9 cellular contexts compared by ENCODE assay signal in the genomic region with DNA sequence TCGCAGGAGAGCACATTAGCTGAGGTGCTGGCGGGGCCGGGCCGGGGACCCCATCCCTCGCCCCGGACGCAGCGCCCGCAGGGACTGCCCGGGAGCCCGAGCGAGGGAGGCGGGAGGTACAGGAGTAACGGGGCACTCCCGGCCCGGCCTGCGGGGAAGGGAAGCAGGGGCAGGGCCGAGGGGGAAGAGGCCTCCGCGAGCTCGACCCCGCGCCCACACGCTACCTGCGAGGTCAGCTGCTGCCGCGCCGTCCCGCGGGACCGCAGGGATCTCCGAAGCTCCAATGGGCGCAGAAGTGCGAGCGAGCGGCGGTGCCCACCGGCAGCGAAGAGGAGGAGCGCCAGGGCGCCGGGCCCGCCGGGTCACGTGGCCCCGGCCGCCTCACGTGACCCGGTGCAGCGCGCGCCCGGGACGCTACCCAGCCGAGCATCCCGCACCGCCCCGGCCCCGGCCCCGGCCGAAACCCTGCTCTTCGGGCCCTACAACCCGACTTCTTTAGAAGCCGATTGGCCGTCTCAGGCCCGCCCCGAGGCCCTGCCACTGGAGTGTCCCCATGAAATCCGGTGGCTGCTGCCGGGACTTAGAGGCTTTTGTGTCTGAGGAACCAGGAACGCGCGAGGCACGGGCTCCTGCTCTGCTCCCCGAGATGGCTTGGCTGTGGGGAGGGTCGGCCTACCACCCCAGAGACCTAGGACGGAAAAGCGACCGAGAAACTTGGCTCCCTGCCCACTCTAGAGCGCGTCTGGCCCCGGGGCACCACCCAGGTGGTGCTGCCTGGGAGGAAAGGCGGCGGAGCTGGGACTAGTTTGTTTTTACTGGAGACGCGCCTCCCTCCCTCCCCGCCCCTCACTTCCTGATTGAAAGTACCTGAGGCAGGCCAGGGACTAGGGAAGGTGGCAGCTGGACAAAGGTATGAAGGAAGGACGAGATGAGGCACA. TPM values are rescaled to one million over a fixed set of nuclear protein-coding genes. Genes with fewer than 3 reads are reported as not detected.
DNase-seq lines count a peak whose midpoint lies in the region; ATAC-seq, FAIRE-seq and TF ChIP-seq lines count a peak whose summit lies in the region.
"Had no signal": no experiment of that assay in that cellular context is flagged by ENCODE, and none has a peak within 500 bp of the region (broad histone marks: within the 10 kb centered on the region; RNA-seq: fewer than 3 reads in every experiment).

A gene (minus strand): TSS at position 339 of the 938 bp plus-strand sequence. CDS start 18,279 bp downstream, outside the sequence.

- peaks cover 4% of the 10 kb centered on the region for H3K36me3 Mint-ChIP-seq in memory B cell

- H3K9me3 ChIP-seq in BLaER1, result no peaks in the 10 kb centered on the region
- H3K9me3 ChIP-seq in H1 (ENCODE audit: insufficient read depth in 2 of 2, low read depth in 1 of 2, low read length in 1 of 2), result no peaks in the 10 kb centered on the region

- H2BK120ac ChIP-seq in H1 (replicated peaks; ENCODE audit: low read depth, low read length), result no peak within 1 kb of the TSS

- peak within 1 kb of the TSS; percentile 99 for H3K4me3 Mint-ChIP-seq in memory B cell

- ATAC-seq in GM19043 (IDR thresholded peaks at IDR 0.05; ENCODE audit: low read depth, unreplicated experiment), result peak; percentile 83
- peak; percentile 93 for ATAC-seq in HG03342 (IDR thresholded peaks at IDR 0.05; ENCODE audit: unreplicated experiment)
- ATAC-seq in memory B cell (ENCODE audit: low read depth), result peak; percentile 93

- no peaks in the 10 kb centered on the region for H3K9me3 Mint-ChIP-seq in memory B cell

- no peak within 1 kb of the TSS for H3K14ac ChIP-seq in H1 (ENCODE audit: insufficient read length)

- H3K23me2 ChIP-seq in H1 (ENCODE audit: low read depth, low read length), result peaks cover 11% of the 10 kb centered on the region

- no peak for TF ChIP-seq CTCF in H1 (IDR thresholded peaks at IDR 0.05; ENCODE audit: control extremely low read depth in 1 of 3, insufficient read depth in 1 of 3, low read depth in 1 of 3, low read length in 3 of 3)

- 1% methylated on average over 23 of the region's 87 CpGs; no CpG with 5 or more reads in 1 of the 2 experiments for WGBS in H1 (ENCODE audit: extremely low coverage in 1 of 2, insufficient coverage in 1 of 2, insufficient read length in 1 of 2, insufficient replicate concordance in 2 of 2, low coverage in 1 of 2, low lambda C conversion rate in 2 of 2, missing lambda C conversion rate in 1 of 2), 2 experiments

- TF ChIP-seq RAD21 in H1 (IDR thresholded peaks at IDR 0.05 in 1 of 2, conservative IDR thresholded peaks at IDR 0.05 in 1 of 2; ENCODE audit: low read depth in 2 of 2, low read length in 2 of 2), result no peak

- H3K27ac ChIP-seq in BLaER1 (peak within 1 kb of the TSS; percentile 87), H1 (ENCODE audit: low read depth, low read length) (peak within 1 kb of the TSS; percentile 77)

- H3K27me3 ChIP-seq in BLaER1 (no peaks in the 10 kb centered on the region), H1 (replicated peaks in 1 of 4; ENCODE audit: control insufficient read depth in 3 of 4, extremely low read depth in 1 of 4, insufficient read depth in 3 of 4, low read length in 3 of 4) (no peaks in the 10 kb centered on the region)

- H4K20me1 ChIP-seq in BLaER1 (0 out of 2 replicates have a peak, but pooled peaks cover 9% of the 10 kb centered on the region), H1 (replicated peaks in 1 of 2; ENCODE audit: control insufficient read depth in 1 of 2, insufficient read depth in 2 of 2, low read length in 2 of 2) (peaks cover 0 to 7% of the 10 kb centered on the region in 2 experiments)

- no peak within 1 kb of the TSS for H2BK20ac ChIP-seq in H1 (ENCODE audit: low read length)

- TF ChIP-seq POLR2A in H1 (IDR thresholded peaks at IDR 0.05; ENCODE audit: control extremely low read depth in 1 of 2, low read depth in 2 of 2, low read length in 2 of 2), result peak in 1 of 2 experiments; percentile 62; a peak in 1 of 3 replicates

- TF ChIP-seq EP300 in H1 (IDR thresholded peaks at IDR 0.05; ENCODE audit: borderline replicate concordance in 1 of 2, low read depth in 2 of 2, low read length in 2 of 2), result no peak

- H4K5ac ChIP-seq in H1 (ENCODE audit: insufficient read length, low read depth, low read length), result peak within 1 kb of the TSS; percentile 65

- H3K79me1 ChIP-seq in H1 (ENCODE audit: low read depth, low read length), result peaks cover 6% of the 10 kb centered on the region; the same call in 1 of the 2 replicates

- peak within 1 kb of the TSS; percentile 98 for H3K4me3 ChIP-seq in BLaER1
- H3K4me3 ChIP-seq in H1 (ENCODE audit: extremely low read depth in 1 of 4, insufficient read depth in 2 of 4, low read depth in 3 of 4, low read length in 4 of 4), result peak within 1 kb of the TSS; percentile 42 to 92 (median 74)

- H3K9ac ChIP-seq in BLaER1 (peak within 1 kb of the TSS; percentile 94), H1 (replicated peaks in 1 of 4; ENCODE audit: extremely low read depth in 1 of 4, low read depth in 3 of 4, low read length in 3 of 4) (peak within 1 kb of the TSS; percentile 80 to 92 (median 89))

- peak within 1 kb of the TSS; percentile 98 for H4K8ac ChIP-seq in H1 (ENCODE audit: extremely low read depth, insufficient read depth, low read length)

- no peak within 1 kb of the TSS for H2BK12ac ChIP-seq in H1 (ENCODE audit: low read depth, low read length)

- peak within 1 kb of the TSS; percentile 78 for H3K18ac ChIP-seq in H1 (ENCODE audit: extremely low read depth, low read length)

- H3K27ac Mint-ChIP-seq in memory B cell, result peak within 1 kb of the TSS; percentile 94

- peaks cover 25% of the 10 kb centered on the region for H3K4me1 Mint-ChIP-seq in memory B cell

- no peak within 1 kb of the TSS for H3K23ac ChIP-seq in H1 (ENCODE audit: insufficient read length)

- H3K79me2 ChIP-seq in H1 (ENCODE audit: control insufficient read depth in 1 of 2, insufficient read depth in 2 of 2, low read length in 2 of 2), result peaks cover 0 to 15% of the 10 kb centered on the region in 2 experiments; a peak in 2 of 4 replicates

- H3K4me2 ChIP-seq in BLaER1 (peak within 1 kb of the TSS; percentile 93), H1 (ENCODE audit: insufficient read depth in 1 of 2, low read depth in 2 of 2, low read length in 2 of 2) (peak within 1 kb of the TSS; percentile 71 to 95)

- H3K27me3 Mint-ChIP-seq in memory B cell, result no peaks in the 10 kb centered on the region

- POLR2A ChIA-PET in activated CD8-positive, alpha-beta memory T cell treated with anti-CD3 and anti-CD28 coated beads for 36 hours (lab: Charles Lee), result interaction anchor here (0.6 to 1.0 kb wide), 3 partner anchors 26 to 209 kb away, joined by 3 to 6 read pairs (median 4); a partner anchor contains a TSS
- POLR2A ChIA-PET in H1 (lab: Charles Lee; ENCODE audit: partially characterized antibody), result interaction anchor here (0.6 to 2.1 kb wide), 8 partner anchors 12 to 142 kb away, joined by 3 to 9 read pairs (median 4); a partner anchor contains a TSS

- no peak for FAIRE-seq in H1 (lab: Jason Lieb, UNC)
- FAIRE-seq: colon had no signal

- H3K4me1 ChIP-seq in BLaER1, result peaks cover 43% of the 10 kb centered on the region
- H3K4me1 ChIP-seq in H1 (replicated peaks in 1 of 4; ENCODE audit: control insufficient read depth in 3 of 4, insufficient read depth in 4 of 4, low read length in 3 of 4), result no peaks in the 10 kb centered on the region; a peak in 2 of 7 replicates

- H2BK15ac ChIP-seq in H1 (ENCODE audit: low read length), result no peak within 1 kb of the TSS

- H2BK5ac ChIP-seq in H1 (ENCODE audit: low read depth, low read length), result peak within 1 kb of the TSS; percentile 89

- H3K56ac ChIP-seq in H1 (replicated peaks; ENCODE audit: insufficient read length, low read depth, low read length), result peak within 1 kb of the TSS; percentile 42

- no peak within 1 kb of the TSS for H3K4ac ChIP-seq in H1 (replicated peaks; ENCODE audit: insufficient read length, low read depth, low read length)

- no peak within 1 kb of the TSS for H2AK5ac ChIP-seq in H1 (ENCODE audit: low read depth, low read length)

- DNase-seq in NCI-H748 treated with DMSO at 0.1 percent for 48 hours (lab: John Stamatoyannopoulos, UW) (peak; percentile 69), H1 (ENCODE audit: low read depth in 1 of 2, low spot score in 2 of 2) (peak in 1 of 2 experiments; percentile 82), memory B cell (ENCODE audit: low spot score in 2 of 2) (peak; percentile 57 to 70)
- DNase-seq in stimulated activated CD8-positive, alpha-beta memory T cell treated with anti-CD3 and anti-CD28 coated beads, Interleukin-12 subunit alpha, Interleukin-12 subunit beta, amount 100 ng/mL, for 1 hour (ENCODE audit: low read depth), result peak; percentile 50

- CTCF ChIA-PET in activated CD8-positive, alpha-beta memory T cell treated with anti-CD3 and anti-CD28 coated beads for 36 hours (lab: Charles Lee), result interaction anchor here (0.9 to 1.1 kb wide), 2 partner anchors 11 to 21 kb away, joined by 3 read pairs; no protein-coding TSS in a partner anchor
- CTCF ChIA-PET in H1 (lab: Charles Lee; ENCODE audit: partially characterized antibody), result interaction anchor here (1.2 to 2.2 kb wide), 2 partner anchors 18 to 44 kb away, joined by 3 to 6 read pairs; no protein-coding TSS in a partner anchor

- H2AFZ ChIP-seq in H1 (ENCODE audit: low read length), result peak within 1 kb of the TSS; percentile 92

- H3K36me3 ChIP-seq in BLaER1, result peaks cover 26% of the 10 kb centered on the region
- peaks cover 0 to 1% (median 0%) of the 10 kb centered on the region in 4 experiments; a peak in 2 of 8 replicates for H3K36me3 ChIP-seq in H1 (ENCODE audit: control insufficient read depth in 2 of 4, insufficient read depth in 4 of 4, low read length in 3 of 4)

- peak within 1 kb of the TSS; percentile 17 for H4K91ac ChIP-seq in H1 (replicated peaks; ENCODE audit: insufficient read length, low read length)

TF ChIP-seq in H1, 55 proteins besides CTCF, POLR2A, EP300 and RAD21 (continues in another document):
- TF ChIP-seq BCL11A (IDR thresholded peaks at IDR 0.05; ENCODE audit: low read depth in 2 of 2, low read length in 2 of 2), result no peak
- TF ChIP-seq RBBP5 (IDR thresholded peaks at IDR 0.05; ENCODE audit: borderline replicate concordance, low read depth, low read length), result peak; percentile 75; the same call in 1 of the 2 replicates
- TF ChIP-seq SUZ12 (IDR thresholded peaks at IDR 0.05; ENCODE audit: low read length), result no peak
- TF ChIP-seq FOSL1 (IDR thresholded peaks at IDR 0.05; ENCODE audit: insufficient read depth, low read depth, low read length), result 0 out of 2 replicates have a peak, but pooled peaks have one; percentile 22

RNA-seq across cellular contexts. Expression of the gene that starts here (rescaled TPM):
- 10 to 100 TPM; 17.6 to 19.5 TPM for total RNA-seq in activated CD8-positive, alpha-beta memory T cell treated with anti-CD3 and anti-CD28 coated beads for 36 hours
- total RNA-seq in H1 (2021; fragmentation: NEBNext Ultra II Directional; extraction: Animal tissue kit (Norgen Biotek cat#: 25700)), result 29.6 and 29.8 TPM in 2 replicates
- polyA plus RNA-seq in H1 (2011; rRNA removed), result 11.8 and 13.7 TPM in 2 replicates
- 20.2 TPM for polyA plus RNA-seq in H1 (2011; cell fraction: cytosol; rRNA removed)
- 13.4 TPM for polyA plus RNA-seq in H1 (2011; cell fraction: nucleus; rRNA removed)
- polyA plus RNA-seq in H1 (2012, experiment 1 of 2), result 19.3 to 26.7 TPM (median 23.0 TPM) in 4 replicates
- polyA plus RNA-seq in H1 (2012, experiment 2 of 2), result 2.1 TPM
- polyA plus RNA-seq in H1 (2013, experiment 1 of 2), result 12.1 TPM
- polyA plus RNA-seq in H1 (2013, experiment 2 of 2), result 10.7 TPM
- 22.3 and 25.0 TPM in 2 replicates for polyA minus RNA-seq in H1 (2011; rRNA and poly(A)+ RNA removed)
- polyA minus RNA-seq in H1 (2011; cell fraction: cytosol; rRNA and poly(A)+ RNA removed), result 18.3 TPM
- polyA minus RNA-seq in H1 (2011; cell fraction: nucleus; rRNA and poly(A)+ RNA removed), result 22.6 TPM
